In the genomic region with DNA sequence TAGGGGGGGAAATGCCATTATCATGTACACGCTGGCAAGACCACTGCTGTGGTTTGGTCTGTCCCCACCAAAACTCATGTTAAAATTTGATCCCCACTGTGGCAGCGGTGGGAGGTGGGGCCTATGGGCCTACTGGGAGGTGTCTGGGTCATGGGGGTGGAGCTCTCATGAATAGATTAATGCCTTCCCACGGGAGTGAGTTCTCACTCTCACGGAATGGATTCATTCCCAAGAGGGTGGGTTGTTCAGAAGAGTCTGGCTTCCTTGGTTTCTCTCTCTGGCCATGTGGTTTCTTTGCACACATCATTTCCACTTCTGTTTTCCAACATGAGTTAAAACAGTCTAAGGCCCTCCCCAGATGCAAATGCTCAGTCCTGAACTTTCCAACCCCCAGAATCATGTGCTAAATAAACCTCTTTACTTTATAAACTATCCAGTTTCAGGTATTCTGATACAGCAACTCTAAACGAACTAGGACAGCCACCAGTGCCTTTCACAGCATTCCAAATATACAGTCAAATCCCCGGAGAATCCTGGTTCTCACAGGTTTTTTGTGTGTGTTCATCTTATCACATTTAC, we compare ENCODE assay signal across 11 cellular contexts. TPM values are rescaled to one million over a fixed set of nuclear protein-coding genes. Genes with fewer than 3 reads are reported as not detected.
A peak's percentile ranks its signal among the peaks of the same experiment; 100 is the strongest.
DNase-seq lines count a peak whose midpoint lies in the region; ATAC-seq and TF ChIP-seq lines count a peak whose summit lies in the region.
"Had no signal": no experiment of that assay in that cellular context is flagged by ENCODE, and none has a peak within 500 bp of the region (broad histone marks: within the 10 kb centered on the region; RNA-seq: fewer than 3 reads in every experiment).

No MANE protein-coding gene starts in this region.

- 46 to 51% methylated on average over 6 of the region's 6 CpGs for WGBS in esophagus squamous epithelium, 2 donors
- whole genome bisulfite sequencing in aorta, 2 donors: 47 to 55% methylated on average over 6 of the region's 6 CpGs

- ATAC-seq in mucosa of descending colon (peak; percentile 30), aorta (ENCODE audit: low FRiP score) (peak; percentile 35)
- ATAC-seq: activated CD8-positive, alpha-beta T cell treated with anti-CD3 and anti-CD28 coated beads, Interleukin-2, amount 10 ng/mL, durations not matched to agents 7 days and 5 days; T-cell had no signal

- H3K9me3 ChIP-seq in esophagus squamous epithelium (no peaks in the 10 kb centered on the region), mucosa of descending colon (no peaks in the 10 kb centered on the region), aorta (ENCODE audit: control insufficient read depth, low read length) (no peaks in the 10 kb centered on the region)

- H3K4me1 ChIP-seq in esophagus squamous epithelium (peaks cover 11 to 98% (median 48%) of the 10 kb centered on the region in 3 donors), mucosa of descending colon (ENCODE audit: low read depth) (peaks cover 15% of the 10 kb centered on the region), aorta (ENCODE audit: control insufficient read depth in 1 of 2, insufficient read depth in 2 of 2, low read length in 2 of 2) (peaks cover 5 to 10% of the 10 kb centered on the region in 2 donors)

- TF ChIP-seq CTCF in esophagus squamous epithelium (IDR thresholded peaks at IDR 0.05) (no peak), mucosa of descending colon (IDR thresholded peaks at IDR 0.05) (no peak)

- H3K27me3 ChIP-seq in esophagus squamous epithelium (no peaks in the 10 kb centered on the region), aorta (ENCODE audit: control insufficient read depth in 1 of 2, insufficient read depth in 2 of 2, low read length in 1 of 2) (no peaks in the 10 kb centered on the region)
- H3K27me3 ChIP-seq: spleen had no signal

- peak overlapping the region; percentile 61 to 88 (median 82) for H3K27ac ChIP-seq in esophagus squamous epithelium
- peak overlapping the region in 1 of 2 donors; percentile 20 for H3K27ac ChIP-seq in aorta (ENCODE audit: low read depth in 1 of 2, low read length in 2 of 2)

- H3K36me3 ChIP-seq in esophagus squamous epithelium (no peaks in the 10 kb centered on the region), mucosa of descending colon (ENCODE audit: low read depth) (no peaks in the 10 kb centered on the region), aorta (ENCODE audit: control insufficient read depth in 1 of 2, insufficient read depth in 2 of 2, low read length in 1 of 2) (no peaks in the 10 kb centered on the region)

- TF ChIP-seq POLR2A in esophagus squamous epithelium (IDR thresholded peaks at IDR 0.05): no peak

- DNase-seq in SK-MEL-5 (ENCODE audit: low read depth, low spot score) (peak; percentile 94), esophagus squamous epithelium (lab: John Stamatoyannopoulos, UW) (no peak), mucosa of descending colon (no peak), aorta (no peak), pons (ENCODE audit: low spot score) (no peak), AG20443 (ENCODE audit: low spot score) (no peak), NCI-H446 (lab: John Stamatoyannopoulos, UW) (no peak)
- DNase-seq: activated CD8-positive, alpha-beta T cell treated with anti-CD3 and anti-CD28 coated beads, Interleukin-2, amount 10 ng/mL, durations not matched to agents 7 days and 5 days; NCI-H526 treated with DMSO at 0.1 percent for 48 hours; spleen; T-cell had no signal

- H3K4me3 ChIP-seq in esophagus squamous epithelium: no peak overlapping the region
- H3K4me3 ChIP-seq in mucosa of descending colon: no peak overlapping the region
- no peak overlapping the region for H3K4me3 ChIP-seq in aorta (ENCODE audit: low read length in 2 of 2)
- H3K4me3 ChIP-seq: spleen had no signal

- intact Hi-C loops in esophagus squamous epithelium (cut with DNase I) (no loop called here), mucosa of descending colon (cut with DNase I, micrococcal nuclease) (no loop called here), aorta (cut with DNase I) (loop anchor here (5.0 to 10.0 kb wide), 2 partner anchors 43 to 55 kb away; partner anchors contain the start of gene SMURF1 (in 1 of the 2))

- in situ Hi-C loops in SK-MEL-5 (cut with HindIII; ENCODE audit: low pct_unique_long_range_greater_than_20kb, low sequenced_read_pairs): loop anchor here (25.0 kb wide), 1 partner anchor 213 kb away; no protein-coding TSS in a partner anchor

RNA-seq across cellular contexts. Expression of gene SMURF1, which starts 44.3 kb away (rescaled TPM):
- total RNA-seq in SK-MEL-5 (2014; rRNA removed; shearing (Covaris generic)): 40.8 and 42.1 TPM in 2 replicates
- polyA plus RNA-seq in SK-MEL-5 (2015; cell fraction: cytosol; rRNA removed): 26.2 and 32.8 TPM in 2 replicates
- polyA plus RNA-seq in SK-MEL-5 (2015; cell fraction: nucleus; rRNA removed): 22.9 and 34.2 TPM in 2 replicates
- total RNA-seq in esophagus squamous epithelium: 10 to 100 TPM; 16.4 to 36.2 (median 24.6) TPM
- 10 to 100 TPM; 28.4 to 36.0 (median 31.2) TPM for total RNA-seq in mucosa of descending colon
- total RNA-seq in aorta: 10 to 100 TPM; 37.1 to 47.9 TPM
- 10 to 100 TPM in 1 of 2 donors, 1 to 10 TPM in 1; 8.1 to 23.9 TPM for polyA plus RNA-seq in aorta

Comparison
In these comparisons a context has a peak if more than half of its experiments do, and no peak if none do; other contexts are left out.
1. intact Hi-C loops: an anchor here in aorta (5.0 to 10.0 kb wide); none called in esophagus squamous epithelium and mucosa of descending colon.